20 cellular contexts compared by ENCODE assay signal in the genomic region with DNA sequence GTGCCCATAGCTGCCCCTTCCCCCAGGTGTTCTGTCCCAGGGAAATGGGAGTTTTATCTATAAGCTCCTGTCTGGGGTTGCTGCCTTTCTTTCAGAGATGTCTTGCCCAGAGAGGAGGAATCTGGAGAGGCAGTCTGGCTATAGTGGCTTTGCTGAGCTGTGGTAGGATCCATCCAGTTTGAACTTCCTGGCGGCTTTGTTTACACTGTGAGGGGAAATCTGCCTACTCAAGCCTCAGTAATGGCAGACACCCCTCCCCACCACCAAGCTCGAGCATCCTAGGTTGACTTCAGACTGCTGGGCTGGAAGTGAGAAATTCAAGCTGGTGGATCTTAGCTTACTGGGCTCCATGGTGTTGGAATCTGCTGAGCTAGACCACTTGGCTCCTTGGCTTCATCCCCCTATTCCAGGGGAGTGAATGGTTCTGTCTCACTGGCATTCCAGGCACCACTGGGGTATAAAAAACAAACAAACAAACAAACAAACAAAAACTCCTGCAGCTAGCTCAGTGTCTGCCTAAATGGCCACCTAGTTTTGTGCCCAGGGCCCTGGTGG. TPM values are rescaled to one million over a fixed set of nuclear protein-coding genes. Genes with fewer than 3 reads are reported as not detected.
DNase-seq lines count a peak whose midpoint lies in the region; ATAC-seq and TF ChIP-seq lines count a peak whose summit lies in the region.
"Had no signal": no experiment of that assay in that cellular context is flagged by ENCODE, and none has a peak within 500 bp of the region (broad histone marks: within the 10 kb centered on the region; RNA-seq: fewer than 3 reads in every experiment).

No MANE protein-coding gene starts in this region.

- H3K9me3 Mint-ChIP-seq in activated T-cell treated with anti-CD3 and anti-CD28 coated beads, Interleukin-2, amount 50 U/mL, for 72 hours: peaks cover 9 to 11% of the 10 kb centered on the region in 2 donors

- H3K36me3 Mint-ChIP-seq in activated T-cell treated with anti-CD3 and anti-CD28 coated beads, Interleukin-2, amount 50 U/mL, for 72 hours (ENCODE audit: insufficient read depth in 2 of 2): peaks cover 18 to 23% of the 10 kb centered on the region in 2 donors
- H3K36me3 Mint-ChIP-seq: CD8-positive, alpha-beta T cell had no signal

- no TSS peak for BruUV-seq in IMR-90 (replicated peaks; lab: Mats Ljungman, UMichigan)

- H3K23ac ChIP-seq in IMR-90 (ENCODE audit: low read depth, low read length): no peak overlapping the region
- no peak overlapping the region for H3K23ac ChIP-seq in mesenchymal stem cell (ENCODE audit: low read length in 2 of 2)

- H3K9ac ChIP-seq in IMR-90 (ENCODE audit: low read depth, low read length) (no peak overlapping the region), mesenchymal stem cell (ENCODE audit: low read length) (no peak overlapping the region)
- H3K9ac ChIP-seq: BLaER1 had no signal

- H3K9me3 ChIP-seq in IMR-90 (ENCODE audit: control insufficient read depth, insufficient read depth, low read length) (no peaks in the 10 kb centered on the region), mesenchymal stem cell (ENCODE audit: control insufficient read depth, low read length) (no peaks in the 10 kb centered on the region)
- H3K9me3 ChIP-seq: Caco-2, HAP-1 had no signal

- in situ Hi-C loops in IMR-90 (cut with MboI; ENCODE audit: low sequenced_read_pairs): no loop called here

- no peak overlapping the region for H3K56ac ChIP-seq in IMR-90 (ENCODE audit: extremely low read depth, insufficient read depth, low read length)

- peak overlapping the region; percentile 45; the same call in 1 of the 2 replicates for H3K18ac ChIP-seq in IMR-90 (ENCODE audit: low read depth, low read length)
- no peak overlapping the region for H3K18ac ChIP-seq in mesenchymal stem cell (ENCODE audit: low read depth in 1 of 2, low read length in 2 of 2)

- peak overlapping the region; percentile 0; the same call in 1 of the 2 replicates for H3K14ac ChIP-seq in IMR-90 (replicated peaks; ENCODE audit: low read depth, low read length)
- no peak overlapping the region for H3K14ac ChIP-seq in mesenchymal stem cell (ENCODE audit: low read length in 2 of 2)

- peak overlapping the region; percentile 32; the same call in 1 of the 2 replicates for H4K5ac ChIP-seq in IMR-90 (ENCODE audit: low read depth, low read length)

- TF ChIP-seq POLR2A in IMR-90 (IDR thresholded peaks at IDR 0.05; ENCODE audit: low read depth, low read length): no peak
- TF ChIP-seq POLR2A in GM18505 (IDR thresholded peaks at IDR 0.05; ENCODE audit: borderline replicate concordance, extremely low read depth, insufficient read depth, insufficient read length): no peak

- H2BK12ac ChIP-seq in mesenchymal stem cell (ENCODE audit: low read length in 2 of 2): no peak overlapping the region

- H2BK20ac ChIP-seq in IMR-90 (ENCODE audit: low read depth, low read length): 0 out of 2 replicates have a peak overlapping the region, but pooled peaks have one; percentile 25

- no peak overlapping the region for H2BK15ac ChIP-seq in IMR-90 (ENCODE audit: low read depth, low read length)
- no peak overlapping the region for H2BK15ac ChIP-seq in mesenchymal stem cell (ENCODE audit: low read depth, poor library complexity, severe bottlenecking)

- H3K4me1 ChIP-seq in IMR-90 (ENCODE audit: control insufficient read depth, insufficient read depth, low read length) (peaks cover 8% of the 10 kb centered on the region), mesenchymal stem cell (ENCODE audit: control insufficient read depth, insufficient read depth, low read depth, low read length) (no peaks in the 10 kb centered on the region)
- H3K4me1 ChIP-seq: BLaER1, Caco-2, HAP-1 had no signal

- H3K4me2 ChIP-seq in IMR-90 (ENCODE audit: low read depth, low read length) (no peak overlapping the region), mesenchymal stem cell (ENCODE audit: low read length, poor library complexity, severe bottlenecking) (no peak overlapping the region)
- H3K4me2 ChIP-seq: BLaER1 had no signal

- 0 out of 2 replicates have a peak, but pooled peaks cover 2% of the 10 kb centered on the region for H3K9me1 ChIP-seq in IMR-90 (ENCODE audit: insufficient read depth, low read length)

- intact Hi-C loops in IMR-90 (cut with micrococcal nuclease): no loop called here

- H4K91ac ChIP-seq in IMR-90 (ENCODE audit: insufficient read depth, low read depth, low read length): no peak overlapping the region
- H4K91ac ChIP-seq in mesenchymal stem cell (ENCODE audit: low read length): no peak overlapping the region

- no peak overlapping the region for H3K4me3 Mint-ChIP-seq in activated T-cell treated with anti-CD3 and anti-CD28 coated beads, Interleukin-2, amount 50 U/mL, for 72 hours
- H3K4me3 Mint-ChIP-seq: B cell; CD4-positive, CD25-positive, alpha-beta regulatory T cell; CD8-positive, alpha-beta T cell had no signal

- no peak for TF ChIP-seq RAD21 in IMR-90 (IDR thresholded peaks at IDR 0.05; ENCODE audit: low read length)

- H2AK5ac ChIP-seq in IMR-90 (ENCODE audit: low read depth, low read length) (0 out of 2 replicates have a peak overlapping the region, but pooled peaks have one; percentile 26), mesenchymal stem cell (ENCODE audit: low read length, severe bottlenecking) (no peak overlapping the region)

- H3K4me3 ChIP-seq in IMR-90 (ENCODE audit: insufficient read depth, low read depth, low read length): no peak overlapping the region
- no peak overlapping the region for H3K4me3 ChIP-seq in mesenchymal stem cell (ENCODE audit: insufficient read depth in 1 of 2, low read depth in 1 of 2, low read length in 2 of 2)
- H3K4me3 ChIP-seq: BLaER1, HAP-1 had no signal

- H2AFZ ChIP-seq in IMR-90 (replicated peaks; ENCODE audit: low read length, poor library complexity) (no peak overlapping the region), mesenchymal stem cell (ENCODE audit: low read depth, low read length) (no peak overlapping the region)

- H3K27me3 Mint-ChIP-seq in activated T-cell treated with anti-CD3 and anti-CD28 coated beads, Interleukin-2, amount 50 U/mL, for 72 hours (ENCODE audit: low read depth): no peaks in the 10 kb centered on the region
- H3K27me3 Mint-ChIP-seq: B cell; CD4-positive, CD25-positive, alpha-beta regulatory T cell had no signal

- no peak overlapping the region for H4K8ac ChIP-seq in IMR-90 (ENCODE audit: low read depth in 2 of 2, low read length in 2 of 2)
- H4K8ac ChIP-seq in mesenchymal stem cell (ENCODE audit: low read length): peak overlapping the region; percentile 30

- H3K36me3 ChIP-seq in IMR-90 (ENCODE audit: control insufficient read depth, insufficient read depth, low read length) (no peaks in the 10 kb centered on the region), mesenchymal stem cell (ENCODE audit: control insufficient read depth in 1 of 2, insufficient read depth in 2 of 2, low read depth in 1 of 2, low read length in 2 of 2) (no peaks in the 10 kb centered on the region)
- H3K36me3 ChIP-seq: HAP-1 had no signal

- H3K27ac Mint-ChIP-seq in activated T-cell treated with anti-CD3 and anti-CD28 coated beads, Interleukin-2, amount 50 U/mL, for 72 hours: no peak overlapping the region
- H3K27ac Mint-ChIP-seq: B cell; CD8-positive, alpha-beta T cell had no signal

- peaks cover 8% of the 10 kb centered on the region for H3K4me1 Mint-ChIP-seq in activated T-cell treated with anti-CD3 and anti-CD28 coated beads, Interleukin-2, amount 50 U/mL, for 72 hours (ENCODE audit: low read depth)
- H3K4me1 Mint-ChIP-seq: B cell had no signal

- H3K27me3 ChIP-seq in IMR-90 (ENCODE audit: control insufficient read depth, insufficient read depth, low read length) (no peaks in the 10 kb centered on the region), mesenchymal stem cell (ENCODE audit: control insufficient read depth in 1 of 2, insufficient read depth in 1 of 2, low read length in 2 of 2) (no peaks in the 10 kb centered on the region)
- H3K27me3 ChIP-seq: BLaER1 had no signal

- dilution Hi-C loops in IMR-90 (cut with HindIII; ENCODE audit: low sequenced_read_pairs, unreplicated experiment): no loop called here

- no peaks in the 10 kb centered on the region for H4K20me1 ChIP-seq in IMR-90 (ENCODE audit: insufficient read depth, low read length)
- H4K20me1 ChIP-seq: BLaER1 had no signal

- H3K27ac ChIP-seq in IMR-90 (ENCODE audit: insufficient read depth, low read length) (no peak overlapping the region), mesenchymal stem cell (ENCODE audit: low read length, poor library complexity, severe bottlenecking) (no peak overlapping the region)
- H3K27ac ChIP-seq: 22Rv1, BLaER1, C4-2B had no signal

- CTCF ChIA-PET in IMR-90 (lab: Yijun Ruan, JAX): interaction anchor here (1.0 kb wide), 1 partner anchor 11 kb away, joined by 3 read pairs; no protein-coding TSS in a partner anchor

- peak; percentile 11 to 22 for ATAC-seq in activated T-cell treated with anti-CD3 and anti-CD28 coated beads, Interleukin-2, amount 50 U/mL, for 72 hours (replicated peaks in 1 of 2)
- ATAC-seq in IMR-90 (ENCODE audit: low read depth): no peak
- ATAC-seq in GM18505 (IDR thresholded peaks at IDR 0.05; ENCODE audit: unreplicated experiment): no peak
- ATAC-seq: CD8-positive, alpha-beta T cell had no signal

- H3K4ac ChIP-seq in IMR-90 (ENCODE audit: low read depth, low read length) (0 out of 2 replicates have a peak overlapping the region, but pooled peaks have one; percentile 0), mesenchymal stem cell (ENCODE audit: low read depth in 1 of 2, low read length in 2 of 2) (no peak overlapping the region)

- H3K79me1 ChIP-seq in IMR-90 (ENCODE audit: low read depth in 1 of 2, low read length in 2 of 2) (no peaks in the 10 kb centered on the region), mesenchymal stem cell (replicated peaks; ENCODE audit: low read length, poor library complexity, severe bottlenecking) (no peaks in the 10 kb centered on the region)

- WGBS in IMR-90 (ENCODE audit: extremely low coverage in 2 of 2, insufficient read length in 1 of 2), 2 experiments: no CpG with 5 or more reads among the region's 2 CpGs
- WGBS in mesenchymal stem cell: 58% methylated on average over 2 of the region's 2 CpGs

- no peak for DNase-seq in activated T-cell treated with anti-CD3 and anti-CD28 coated beads, Interleukin-2, amount 50 U/mL, for 72 hours
- no peak for DNase-seq in activated T-cell treated with anti-CD3 and anti-CD28 coated beads, Interleukin-2, amount 50 U/mL, for 1 hour
- DNase-seq in IMR-90 (no peak), mesenchymal stem cell (no peak), SIG-M5 treated with dmso at 0.1 percent for 504 hours (lab: John Stamatoyannopoulos, UW; ENCODE audit: unreplicated experiment) (no peak), SKM-1 treated with dmso at 0.1 percent for 144 hours (lab: John Stamatoyannopoulos, UW; ENCODE audit: unreplicated experiment) (no peak)
- DNase-seq: Caco-2; CD4-positive, CD25-positive, alpha-beta regulatory T cell; CD8-positive, alpha-beta T cell; DMS153; EL; GDM1; GOT3; HFFc6 had no signal

- POLR2A ChIA-PET in IMR-90 (lab: Charles Lee; ENCODE audit: unreplicated experiment): no interaction called here

- H2BK5ac ChIP-seq in IMR-90 (ENCODE audit: low read depth, low read length, poor library complexity, severe bottlenecking) (peak overlapping the region; percentile 88), mesenchymal stem cell (ENCODE audit: low read depth, low read length, poor library complexity, severe bottlenecking) (no peak overlapping the region)

- no peak for TF ChIP-seq CTCF in IMR-90 (conservative IDR thresholded peaks at IDR 0.05; ENCODE audit: low read depth, low read length)

- no peak overlapping the region for H2AK9ac ChIP-seq in IMR-90 (replicated peaks; ENCODE audit: low read depth, low read length, poor library complexity)

- no peak overlapping the region for H2BK120ac ChIP-seq in IMR-90 (ENCODE audit: low read depth, low read length)
- no peak overlapping the region for H2BK120ac ChIP-seq in mesenchymal stem cell (ENCODE audit: low read depth, low read length)

RNA-seq across cellular contexts. Expression of gene TNFAIP3, which starts 24.0 kb away (rescaled TPM):
- 100 to 1,000 TPM; 350 to 510 TPM for total RNA-seq in activated T-cell treated with anti-CD3 and anti-CD28 coated beads, Interleukin-2, amount 50 U/mL, for 72 hours
- total RNA-seq in IMR-90 (2012; rRNA removed): 4.4 and 5.0 TPM in 2 replicates
- polyA plus RNA-seq in IMR-90 (2012; rRNA removed): 12.6 and 14.2 TPM in 2 replicates
- polyA plus RNA-seq in IMR-90 (2012; cell fraction: cytosol; rRNA removed): 3.5 and 6.8 TPM in 2 replicates
- polyA plus RNA-seq in IMR-90 (2012; cell fraction: nucleus; rRNA removed; ENCODE audit: low replicate concordance): 29.5 and 108 TPM in 2 replicates
- polyA plus RNA-seq in mesenchymal stem cell (2013, experiment 1 of 2): 8.2 TPM
- 7.2 TPM for polyA plus RNA-seq in mesenchymal stem cell (2013, experiment 2 of 2)

Comparison
In these comparisons a context has a peak if more than half of its experiments do, and no peak if none do; other contexts are left out.
1. ATAC-seq: peak in activated T-cell treated with anti-CD3 and anti-CD28 coated beads, Interleukin-2, amount 50 U/mL, for 72 hours (2 of 2); none in IMR-90 (single experiment) and GM18505 (single experiment).
2. RNA of gene TNFAIP3, which starts 24.0 kb away (total RNA-seq): 350 to 510 TPM in activated T-cell treated with anti-CD3 and anti-CD28 coated beads, Interleukin-2, amount 50 U/mL, for 72 hours; 4.4 to 5.0 TPM in IMR-90; every median in the first group is over 10 times any median in the second.